Comparison of ENCODE assay signal across 20 cellular contexts in the genomic region with DNA sequence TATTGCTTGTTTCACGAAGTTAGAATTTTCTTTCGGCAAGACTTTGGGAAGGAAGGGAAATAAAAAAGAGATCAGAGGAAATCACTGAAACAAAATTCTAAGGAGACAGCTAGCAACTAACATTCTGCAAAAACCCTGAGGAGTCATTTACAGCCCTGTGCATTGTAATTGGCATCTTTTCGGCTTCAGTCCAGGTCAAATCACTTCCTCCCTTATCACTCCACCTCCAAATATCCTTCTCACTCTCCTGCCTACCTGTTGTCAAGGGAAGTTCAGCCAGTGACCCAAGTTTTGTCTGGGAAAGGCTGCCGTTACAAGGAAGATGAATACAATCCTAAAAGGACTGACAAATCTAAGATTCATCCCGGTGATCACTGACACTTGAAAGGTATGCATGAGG. TPM values are rescaled to one million over a fixed set of nuclear protein-coding genes. Genes with fewer than 3 reads are reported as not detected.
A peak's percentile ranks its signal among the peaks of the same experiment; 100 is the strongest.
DNase-seq lines count a peak whose midpoint lies in the region; ATAC-seq and TF ChIP-seq lines count a peak whose summit lies in the region.
"Had no signal": no experiment of that assay in that cellular context is flagged by ENCODE, and none has a peak within 500 bp of the region (broad histone marks: within the 10 kb centered on the region; RNA-seq: fewer than 3 reads in every experiment).

No MANE protein-coding gene starts in this region.

- H3K4me3 ChIP-seq in MM.1S (ENCODE audit: low read length), result no peak overlapping the region
- H3K4me3 ChIP-seq in neuron (ENCODE audit: low read length), result no peak overlapping the region
- no peak overlapping the region for H3K4me3 ChIP-seq in vagina
- H3K4me3 ChIP-seq in dorsolateral prefrontal cortex, result no peak overlapping the region
- H3K4me3 ChIP-seq in Peyer's patch, result no peak overlapping the region
- H3K4me3 ChIP-seq: GM12878 had no signal

- intact Hi-C loops in left colon (cut with DNase I, micrococcal nuclease) (no loop called here), vagina (cut with DNase I) (no loop called here), dorsolateral prefrontal cortex (cut with DNase I) (no loop called here)

- TF ChIP-seq POLR2A in vagina (IDR thresholded peaks at IDR 0.05) (no peak), Peyer's patch (IDR thresholded peaks at IDR 0.05) (no peak)

- no peaks in the 10 kb centered on the region for H3K27me3 ChIP-seq in MM.1S (replicated peaks; ENCODE audit: insufficient read depth, low read length)
- no peaks in the 10 kb centered on the region for H3K27me3 ChIP-seq in neuron (ENCODE audit: insufficient read depth, low read length)
- H3K27me3 ChIP-seq in vagina, result no peaks in the 10 kb centered on the region
- H3K27me3 ChIP-seq in dorsolateral prefrontal cortex, result no peaks in the 10 kb centered on the region
- H3K27me3 ChIP-seq in Peyer's patch, result no peaks in the 10 kb centered on the region
- H3K27me3 ChIP-seq: BE2C had no signal

- H3F3A ChIP-seq in MM.1S (ENCODE audit: insufficient read depth, low read length), result no peaks in the 10 kb centered on the region

- H3K27ac ChIP-seq in MM.1S (ENCODE audit: low read length) (no peak overlapping the region), vagina (no peak overlapping the region), dorsolateral prefrontal cortex (no peak overlapping the region), Peyer's patch (no peak overlapping the region)

- no peaks in the 10 kb centered on the region for H3K79me2 ChIP-seq in MM.1S (ENCODE audit: low read length)

- H2AFZ ChIP-seq in MM.1S (ENCODE audit: low read length) (peak overlapping the region; percentile 6; the same call in 1 of the 2 replicates), neuron (ENCODE audit: low read depth, low read length) (peak overlapping the region; percentile 69)

- no peak overlapping the region for H3K9ac ChIP-seq in MM.1S (ENCODE audit: low read length)

- H3K4me1 ChIP-seq in MM.1S (ENCODE audit: low read length) (no peaks in the 10 kb centered on the region), neuron (ENCODE audit: insufficient read depth, low read length) (no peaks in the 10 kb centered on the region), vagina (no peaks in the 10 kb centered on the region), Peyer's patch (peaks cover 0 to 6% (median 0%) of the 10 kb centered on the region in 4 donors)
- H3K4me1 ChIP-seq: BE2C had no signal

- TF ChIP-seq CTCF in MM.1S (IDR thresholded peaks at IDR 0.05; ENCODE audit: low read length) (no peak), vagina (IDR thresholded peaks at IDR 0.05) (no peak), dorsolateral prefrontal cortex (IDR thresholded peaks at IDR 0.05 in 54 of 56, conservative IDR thresholded peaks at IDR 0.05 in 2 of 56; ENCODE audit: low read depth in 1 of 56, partially characterized antibody in 56 of 56) (no peak), Peyer's patch (IDR thresholded peaks at IDR 0.05) (no peak)

- no peak overlapping the region for H3K4me2 ChIP-seq in MM.1S (ENCODE audit: low read depth, low read length)

- H3K9me3 ChIP-seq in MM.1S (replicated peaks; ENCODE audit: insufficient read depth, low read length) (no peaks in the 10 kb centered on the region), neuron (ENCODE audit: low read length) (no peaks in the 10 kb centered on the region), vagina (no peaks in the 10 kb centered on the region), Peyer's patch (no peaks in the 10 kb centered on the region)
- H3K9me3 ChIP-seq: BE2C had no signal

- no peaks in the 10 kb centered on the region for H3K36me3 ChIP-seq in MM.1S (replicated peaks; ENCODE audit: insufficient read depth, low read length)
- no peaks in the 10 kb centered on the region for H3K36me3 ChIP-seq in neuron (ENCODE audit: insufficient read depth, low read length)
- no peaks in the 10 kb centered on the region for H3K36me3 ChIP-seq in vagina
- H3K36me3 ChIP-seq in Peyer's patch, result no peaks in the 10 kb centered on the region
- H3K36me3 ChIP-seq: BE2C had no signal

- DNase-seq in MM.1S, result no peak
- no peak for DNase-seq in left colon
- no peak for DNase-seq in vagina (ENCODE audit: extremely low spot score in 2 of 2)
- no peak for DNase-seq in NCI-H446 (lab: John Stamatoyannopoulos, UW)
- no peak for DNase-seq in dorsolateral prefrontal cortex
- DNase-seq in Peyer's patch, result no peak
- DNase-seq: ACHN; BE2C; C1 segment of cervical spinal cord; CD4-positive, CD25-positive, alpha-beta regulatory T cell; CD8-positive, alpha-beta memory T cell; COR-L47; DMS 273 treated with DMSO at 0.1 percent for 48 hours; DND-41; EL had no signal

- H4K20me1 ChIP-seq in MM.1S (ENCODE audit: insufficient read depth, low read length), result no peaks in the 10 kb centered on the region

- H3K9me2 ChIP-seq in MM.1S (replicated peaks; ENCODE audit: insufficient read depth, low read length), result no peaks in the 10 kb centered on the region

- ATAC-seq in left colon, result peak; percentile 79
- ATAC-seq: GM12878, HCT116, HepG2 had no signal

RNA-seq across cellular contexts. Expression of gene MDFIC2, which starts 39.6 kb away (rescaled TPM):
- total RNA-seq in left colon, result not detected
- not detected for total RNA-seq in vagina
- total RNA-seq in dorsolateral prefrontal cortex, result not detected
- not detected for total RNA-seq in Peyer's patch
- total RNA-seq: CD4-positive, CD25-positive, alpha-beta regulatory T cell; CD8-positive, alpha-beta memory T cell; G401; GM12878; HepG2 had no signal
